ENCODE assay signal across 1 cellular context in genomic region chr5:150398432-150399157, GRCh38.
A peak's percentile ranks its signal among the peaks of the same experiment; 100 is the strongest.
TF ChIP-seq lines count a peak whose summit lies in the region.

No MANE protein-coding gene starts in this region.

TF ChIP-seq in GM12878, 131 proteins besides CTCF, POLR2A, EP300 and RAD21 (continues in another document):
- TF ChIP-seq USF1 (IDR thresholded peaks at IDR 0.05; ENCODE audit: borderline replicate concordance, extremely low read length, insufficient read depth, low read depth, low read length) = no peak
- no peak for TF ChIP-seq E2F4 (IDR thresholded peaks at IDR 0.05; ENCODE audit: low read depth, low read length)
- no peak for TF ChIP-seq EED (IDR thresholded peaks at IDR 0.05; ENCODE audit: low read depth)
- TF ChIP-seq POLR2AphosphoS5 (IDR thresholded peaks at IDR 0.05; ENCODE audit: low read length) = peak; percentile 85; the same call in 1 of the 2 replicates
- TF ChIP-seq NFXL1 (IDR thresholded peaks at IDR 0.05; ENCODE audit: borderline replicate concordance) = no peak
- TF ChIP-seq PAX5 (IDR thresholded peaks at IDR 0.05; ENCODE audit: borderline replicate concordance, low read depth, low read length) = no peak
- TF ChIP-seq, protein P1, sequence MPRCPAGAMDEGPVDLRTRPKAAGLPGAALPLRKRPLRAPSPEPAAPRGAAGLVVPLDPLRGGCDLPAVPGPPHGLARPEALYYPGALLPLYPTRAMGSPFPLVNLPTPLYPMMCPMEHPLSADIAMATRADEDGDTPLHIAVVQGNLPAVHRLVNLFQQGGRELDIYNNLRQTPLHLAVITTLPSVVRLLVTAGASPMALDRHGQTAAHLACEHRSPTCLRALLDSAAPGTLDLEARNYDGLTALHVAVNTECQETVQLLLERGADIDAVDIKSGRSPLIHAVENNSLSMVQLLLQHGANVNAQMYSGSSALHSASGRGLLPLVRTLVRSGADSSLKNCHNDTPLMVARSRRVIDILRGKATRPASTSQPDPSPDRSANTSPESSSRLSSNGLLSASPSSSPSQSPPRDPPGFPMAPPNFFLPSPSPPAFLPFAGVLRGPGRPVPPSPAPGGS (IDR thresholded peaks at IDR 0.05; ENCODE audit: borderline replicate concordance, insufficient read depth, low read depth, low read length, poor library complexity, severe bottlenecking) = no peak
- peak; percentile 29; the same call in 1 of the 2 replicates for TF ChIP-seq LARP7 (IDR thresholded peaks at IDR 0.05)
- TF ChIP-seq, protein P2, sequence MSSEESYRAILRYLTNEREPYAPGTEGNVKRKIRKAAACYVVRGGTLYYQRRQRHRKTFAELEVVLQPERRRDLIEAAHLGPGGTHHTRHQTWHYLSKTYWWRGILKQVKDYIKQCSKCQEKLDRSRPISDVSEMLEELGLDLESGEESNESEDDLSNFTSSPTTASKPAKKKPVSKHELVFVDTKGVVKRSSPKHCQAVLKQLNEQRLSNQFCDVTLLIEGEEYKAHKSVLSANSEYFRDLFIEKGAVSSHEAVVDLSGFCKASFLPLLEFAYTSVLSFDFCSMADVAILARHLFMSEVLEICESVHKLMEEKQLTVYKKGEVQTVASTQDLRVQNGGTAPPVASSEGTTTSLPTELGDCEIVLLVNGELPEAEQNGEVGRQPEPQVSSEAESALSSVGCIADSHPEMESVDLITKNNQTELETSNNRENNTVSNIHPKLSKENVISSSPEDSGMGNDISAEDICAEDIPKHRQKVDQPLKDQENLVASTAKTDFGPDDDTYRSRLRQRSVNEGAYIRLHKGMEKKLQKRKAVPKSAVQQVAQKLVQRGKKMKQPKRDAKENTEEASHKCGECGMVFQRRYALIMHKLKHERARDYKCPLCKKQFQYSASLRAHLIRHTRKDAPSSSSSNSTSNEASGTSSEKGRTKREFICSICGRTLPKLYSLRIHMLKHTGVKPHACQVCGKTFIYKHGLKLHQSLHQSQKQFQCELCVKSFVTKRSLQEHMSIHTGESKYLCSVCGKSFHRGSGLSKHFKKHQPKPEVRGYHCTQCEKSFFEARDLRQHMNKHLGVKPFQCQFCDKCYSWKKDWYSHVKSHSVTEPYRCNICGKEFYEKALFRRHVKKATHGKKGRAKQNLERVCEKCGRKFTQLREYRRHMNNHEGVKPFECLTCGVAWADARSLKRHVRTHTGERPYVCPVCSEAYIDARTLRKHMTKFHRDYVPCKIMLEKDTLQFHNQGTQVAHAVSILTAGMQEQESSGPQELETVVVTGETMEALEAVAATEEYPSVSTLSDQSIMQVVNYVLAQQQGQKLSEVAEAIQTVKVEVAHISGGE (CRISPR knock-in tag; IDR thresholded peaks at IDR 0.05) = 0 out of 2 replicates have a peak, but pooled peaks have one; percentile 3
- TF ChIP-seq BCLAF1 (IDR thresholded peaks at IDR 0.05) = 0 out of 2 replicates have a peak, but pooled peaks have one; percentile 8
- peak in 1 of 2 experiments; percentile 62; a peak in 2 of 3 replicates for TF ChIP-seq EGR1 (IDR thresholded peaks at IDR 0.05; ENCODE audit: borderline replicate concordance in 1 of 2, low read depth in 2 of 2, low read length in 2 of 2)
- TF ChIP-seq ZNF207 (IDR thresholded peaks at IDR 0.05; ENCODE audit: borderline replicate concordance) = no peak
- no peak for TF ChIP-seq ZSCAN29 (IDR thresholded peaks at IDR 0.05)
- TF ChIP-seq, protein P3, sequence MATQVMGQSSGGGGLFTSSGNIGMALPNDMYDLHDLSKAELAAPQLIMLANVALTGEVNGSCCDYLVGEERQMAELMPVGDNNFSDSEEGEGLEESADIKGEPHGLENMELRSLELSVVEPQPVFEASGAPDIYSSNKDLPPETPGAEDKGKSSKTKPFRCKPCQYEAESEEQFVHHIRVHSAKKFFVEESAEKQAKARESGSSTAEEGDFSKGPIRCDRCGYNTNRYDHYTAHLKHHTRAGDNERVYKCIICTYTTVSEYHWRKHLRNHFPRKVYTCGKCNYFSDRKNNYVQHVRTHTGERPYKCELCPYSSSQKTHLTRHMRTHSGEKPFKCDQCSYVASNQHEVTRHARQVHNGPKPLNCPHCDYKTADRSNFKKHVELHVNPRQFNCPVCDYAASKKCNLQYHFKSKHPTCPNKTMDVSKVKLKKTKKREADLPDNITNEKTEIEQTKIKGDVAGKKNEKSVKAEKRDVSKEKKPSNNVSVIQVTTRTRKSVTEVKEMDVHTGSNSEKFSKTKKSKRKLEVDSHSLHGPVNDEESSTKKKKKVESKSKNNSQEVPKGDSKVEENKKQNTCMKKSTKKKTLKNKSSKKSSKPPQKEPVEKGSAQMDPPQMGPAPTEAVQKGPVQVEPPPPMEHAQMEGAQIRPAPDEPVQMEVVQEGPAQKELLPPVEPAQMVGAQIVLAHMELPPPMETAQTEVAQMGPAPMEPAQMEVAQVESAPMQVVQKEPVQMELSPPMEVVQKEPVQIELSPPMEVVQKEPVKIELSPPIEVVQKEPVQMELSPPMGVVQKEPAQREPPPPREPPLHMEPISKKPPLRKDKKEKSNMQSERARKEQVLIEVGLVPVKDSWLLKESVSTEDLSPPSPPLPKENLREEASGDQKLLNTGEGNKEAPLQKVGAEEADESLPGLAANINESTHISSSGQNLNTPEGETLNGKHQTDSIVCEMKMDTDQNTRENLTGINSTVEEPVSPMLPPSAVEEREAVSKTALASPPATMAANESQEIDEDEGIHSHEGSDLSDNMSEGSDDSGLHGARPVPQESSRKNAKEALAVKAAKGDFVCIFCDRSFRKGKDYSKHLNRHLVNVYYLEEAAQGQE (IDR thresholded peaks at IDR 0.05; ENCODE audit: low read depth, low read length) = no peak
- no peak for TF ChIP-seq ELK1 (IDR thresholded peaks at IDR 0.05; ENCODE audit: low read depth, low read length)
- TF ChIP-seq YY1 (IDR thresholded peaks at IDR 0.05; ENCODE audit: low read depth, low read length) = 0 out of 2 replicates have a peak, but pooled peaks have one; percentile 16
- TF ChIP-seq ZBTB40 (IDR thresholded peaks at IDR 0.05; ENCODE audit: borderline replicate concordance) = no peak
- TF ChIP-seq NR2C2 (IDR thresholded peaks at IDR 0.05; ENCODE audit: borderline replicate concordance, control insufficient read depth, insufficient read length, low read depth) = no peak
- TF ChIP-seq BMI1 (IDR thresholded peaks at IDR 0.05; ENCODE audit: borderline replicate concordance) = no peak
- TF ChIP-seq BRCA1 (IDR thresholded peaks at IDR 0.05; ENCODE audit: low read depth, low read length) = no peak
- TF ChIP-seq IKZF2 (IDR thresholded peaks at IDR 0.05) = no peak
- no peak for TF ChIP-seq SIX5 (IDR thresholded peaks at IDR 0.05; ENCODE audit: low read depth, low read length, severe bottlenecking)
- no peak for TF ChIP-seq KLF5 (IDR thresholded peaks at IDR 0.05; ENCODE audit: partially characterized antibody)
- TF ChIP-seq SIN3A (IDR thresholded peaks at IDR 0.05; ENCODE audit: low read depth, low read length) = no peak
- no peak for TF ChIP-seq EZH2 (IDR thresholded peaks at IDR 0.05; ENCODE audit: borderline replicate concordance, control insufficient read depth, low read depth, low read length)
- TF ChIP-seq RUNX3 (IDR thresholded peaks at IDR 0.05; ENCODE audit: low read length) = no peak
- TF ChIP-seq MTA3 (IDR thresholded peaks at IDR 0.05; ENCODE audit: borderline replicate concordance, low read length) = no peak
- TF ChIP-seq, protein P4, sequence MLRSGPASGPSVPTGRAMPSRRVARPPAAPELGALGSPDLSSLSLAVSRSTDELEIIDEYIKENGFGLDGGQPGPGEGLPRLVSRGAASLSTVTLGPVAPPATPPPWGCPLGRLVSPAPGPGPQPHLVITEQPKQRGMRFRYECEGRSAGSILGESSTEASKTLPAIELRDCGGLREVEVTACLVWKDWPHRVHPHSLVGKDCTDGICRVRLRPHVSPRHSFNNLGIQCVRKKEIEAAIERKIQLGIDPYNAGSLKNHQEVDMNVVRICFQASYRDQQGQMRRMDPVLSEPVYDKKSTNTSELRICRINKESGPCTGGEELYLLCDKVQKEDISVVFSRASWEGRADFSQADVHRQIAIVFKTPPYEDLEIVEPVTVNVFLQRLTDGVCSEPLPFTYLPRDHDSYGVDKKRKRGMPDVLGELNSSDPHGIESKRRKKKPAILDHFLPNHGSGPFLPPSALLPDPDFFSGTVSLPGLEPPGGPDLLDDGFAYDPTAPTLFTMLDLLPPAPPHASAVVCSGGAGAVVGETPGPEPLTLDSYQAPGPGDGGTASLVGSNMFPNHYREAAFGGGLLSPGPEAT (IDR thresholded peaks at IDR 0.05; ENCODE audit: low read depth) = no peak
- TF ChIP-seq DPF2 (IDR thresholded peaks at IDR 0.05) = no peak
- TF ChIP-seq BCL11A (IDR thresholded peaks at IDR 0.05; ENCODE audit: low read depth, low read length) = 0 out of 2 replicates have a peak, but pooled peaks have one; percentile 5
- TF ChIP-seq TARDBP (IDR thresholded peaks at IDR 0.05; ENCODE audit: borderline replicate concordance) = peak; percentile 47; the same call in 1 of the 2 replicates
- 0 out of 2 replicates have a peak, but pooled peaks have one; percentile 27 for TF ChIP-seq IRF4 (IDR thresholded peaks at IDR 0.05; ENCODE audit: low read depth, low read length)
- TF ChIP-seq RB1 (IDR thresholded peaks at IDR 0.05; ENCODE audit: borderline replicate concordance) = no peak
- TF ChIP-seq TCF3 (IDR thresholded peaks at IDR 0.05; ENCODE audit: borderline replicate concordance, insufficient read depth, low read depth, low read length) = 0 out of 2 replicates have a peak, but pooled peaks have one; percentile 71
- TF ChIP-seq POLR2AphosphoS2 (IDR thresholded peaks at IDR 0.05; ENCODE audit: low read depth, low read length) = peak; percentile 21
- no peak for TF ChIP-seq NBN (IDR thresholded peaks at IDR 0.05)
